In genomic region chr3:38204599-38205471, GRCh38 we compare ENCODE assay signal across 1 cellular context.
TF ChIP-seq lines count a peak whose summit lies in the region.

No MANE protein-coding gene starts in this region.

TF ChIP-seq in H1, 55 proteins besides CTCF, POLR2A, EP300 and RAD21:
- TF ChIP-seq KDM1A (IDR thresholded peaks at IDR 0.05; ENCODE audit: borderline replicate concordance, low read length) (no peak), RXRA (IDR thresholded peaks at IDR 0.05; ENCODE audit: insufficient read depth, low read depth, low read length) (no peak), CTBP2 (IDR thresholded peaks at IDR 0.05; ENCODE audit: borderline replicate concordance, insufficient read depth, insufficient read length, low read length) (no peak)
